8 cellular contexts compared by ENCODE assay signal in the genomic region with DNA sequence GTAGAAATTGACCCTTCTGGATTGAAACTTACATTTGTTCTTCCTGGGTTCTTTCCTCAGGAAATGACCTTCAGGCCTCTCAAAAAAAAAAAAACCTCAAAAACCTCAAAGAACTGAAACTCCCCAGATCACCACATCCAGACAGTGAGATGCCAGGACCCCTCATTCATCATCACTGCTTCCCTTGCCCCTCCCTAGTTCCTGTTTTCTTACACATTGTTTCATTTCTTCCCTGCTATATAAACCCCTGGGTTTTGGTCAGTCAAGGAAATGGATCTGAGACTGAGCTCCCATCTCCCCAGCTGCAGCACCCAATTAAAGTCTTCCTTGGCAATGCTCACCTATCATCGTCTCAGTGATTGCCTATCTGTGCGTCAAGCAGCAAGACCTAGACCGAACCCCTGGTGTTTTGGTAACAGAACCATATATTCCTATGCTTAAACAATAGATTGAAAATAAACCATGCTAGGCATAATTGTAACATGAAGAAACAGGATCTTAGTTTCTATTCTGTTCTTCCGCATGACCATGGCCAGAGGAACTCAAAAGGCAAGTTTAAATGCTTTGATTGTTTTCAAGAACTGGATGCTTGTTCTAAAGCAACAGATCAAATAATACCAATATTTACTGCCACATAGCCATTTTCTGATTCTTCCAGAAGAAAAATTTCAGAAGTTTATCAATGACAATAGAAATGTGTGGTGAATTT.
DNase-seq lines count a peak whose midpoint lies in the region; ATAC-seq, FAIRE-seq and TF ChIP-seq lines count a peak whose summit lies in the region.

No MANE protein-coding gene starts in this region.

- SMC1A ChIA-PET in GM12878 (lab: Charles Lee; ENCODE audit: uncharacterized antibody, unreplicated experiment), result interaction anchor here (0.5 to 0.7 kb wide), 2 partner anchors 45 to 91 kb away, joined by 3 to 4 read pairs; no protein-coding TSS in a partner anchor

- peak overlapping the region; percentile 21 for H3K27ac ChIP-seq in GM12878 (ENCODE audit: control insufficient read depth, insufficient read depth)
- H3K27ac ChIP-seq in trophoblast cell (ENCODE audit: low read depth, low read length), result peak overlapping the region; percentile 20

- peaks cover 11% of the 10 kb centered on the region for H3K79me1 ChIP-seq in trophoblast cell (ENCODE audit: low read length)

- no peak overlapping the region for H2AK5ac ChIP-seq in trophoblast cell (ENCODE audit: low read length)

- POLR2A ChIA-PET in GM12878 (lab: Charles Lee), result no interaction called here

- peak; percentile 21 for ATAC-seq in GM18870 (IDR thresholded peaks at IDR 0.05; ENCODE audit: unreplicated experiment)
- peak; percentile 12 for ATAC-seq in GM12878
- no peak for ATAC-seq in GM18861 (IDR thresholded peaks at IDR 0.05; ENCODE audit: unreplicated experiment)

- no peak overlapping the region for H4K12ac ChIP-seq in trophoblast cell (ENCODE audit: low read depth, low read length)

- H3K9me3 ChIP-seq in GM12878 (replicated peaks; ENCODE audit: control insufficient read depth, insufficient read depth, low read length) (no peaks in the 10 kb centered on the region), trophoblast cell (ENCODE audit: insufficient read depth, low read depth, low read length) (no peaks in the 10 kb centered on the region)

- H3K4me3 ChIP-seq in GM12878 (peak overlapping the region; percentile 2; the same call in 1 of the 2 replicates), trophoblast cell (ENCODE audit: low read depth, low read length) (no peak overlapping the region)

- in situ Hi-C loops in GM12878 (cut with MboI), result no loop called here

- 0 out of 2 replicates have a peak overlapping the region, but pooled peaks have one; percentile 10 for H3K9ac ChIP-seq in GM12878 (ENCODE audit: control insufficient read depth, insufficient read depth, low read length)
- H3K9ac ChIP-seq in trophoblast cell (ENCODE audit: low read length), result no peak overlapping the region

- RAD21 ChIA-PET in GM12878 (lab: Charles Lee; ENCODE audit: unreplicated experiment), result interaction anchor here (1.0 kb wide), 1 partner anchor 82 kb away, joined by 6 read pairs; no protein-coding TSS in a partner anchor

- intact Hi-C loops in GM12878 (cut with micrococcal nuclease; ENCODE audit: unreplicated experiment), result loop anchor here (1.0 kb wide), 2 partner anchors 18 to 41 kb away; no protein-coding TSS in a partner anchor

- H3K79me2 ChIP-seq in GM12878 (ENCODE audit: control insufficient read depth, insufficient read depth, low read length), result no peaks in the 10 kb centered on the region
- peaks cover 1% of the 10 kb centered on the region for H3K79me2 ChIP-seq in trophoblast cell (ENCODE audit: control insufficient read depth, insufficient read depth, low read length, poor library complexity)

- H4K8ac ChIP-seq in trophoblast cell (ENCODE audit: low read depth, low read length), result no peak overlapping the region

- H2BK5ac ChIP-seq in trophoblast cell (ENCODE audit: low read depth, low read length, poor library complexity), result peak overlapping the region; percentile 34

- TF ChIP-seq RAD21 in GM12878 (IDR thresholded peaks at IDR 0.05; ENCODE audit: insufficient read depth, low read depth, low read length), result no peak

- H3K4ac ChIP-seq in trophoblast cell (ENCODE audit: low read depth, low read length), result no peak overlapping the region

- peak overlapping the region; percentile 55 for H4K91ac ChIP-seq in trophoblast cell (ENCODE audit: low read depth, low read length)

- 42% methylated on average over 4 of the region's 4 CpGs for WGBS in GM12878 (ENCODE audit: insufficient coverage, insufficient replicate concordance, low lambda C conversion rate, missing lambda C conversion rate)
- no CpG with 5 or more reads among the region's 4 CpGs for WGBS in trophoblast cell (ENCODE audit: extremely low coverage, insufficient coverage, insufficient read length)

- FAIRE-seq in GM12878 (lab: Jason Lieb, UNC), result no peak

- peak overlapping the region; percentile 72 for H2BK12ac ChIP-seq in trophoblast cell (ENCODE audit: low read length)

- H3K4me1 ChIP-seq in GM12878 (ENCODE audit: control insufficient read depth, insufficient read depth, low read length) (peaks cover 44% of the 10 kb centered on the region), trophoblast cell (ENCODE audit: control insufficient read depth in 1 of 2, insufficient read depth in 2 of 2, low read length in 2 of 2) (peaks cover 9 to 20% of the 10 kb centered on the region in 2 experiments)

- H3K4me2 ChIP-seq in GM12878 (ENCODE audit: control insufficient read depth, insufficient read depth) (peak overlapping the region; percentile 56), trophoblast cell (ENCODE audit: low read length) (peak overlapping the region; percentile 2)

- H3K14ac ChIP-seq in trophoblast cell (ENCODE audit: low read length), result no peak overlapping the region

- BruUV-seq in GM12878 (replicated peaks; lab: Mats Ljungman, UMichigan), result no TSS peak

- no peaks in the 10 kb centered on the region for H3K27me3 ChIP-seq in GM12878 (replicated peaks in 1 of 2; ENCODE audit: control insufficient read depth in 2 of 2, insufficient read depth in 2 of 2, low read length in 1 of 2)
- H3K27me3 ChIP-seq in trophoblast cell (ENCODE audit: insufficient read depth, low read length), result no peaks in the 10 kb centered on the region

- H2BK120ac ChIP-seq in trophoblast cell (ENCODE audit: insufficient read depth, low read length, poor library complexity), result no peak overlapping the region

- no peaks in the 10 kb centered on the region for H4K20me1 ChIP-seq in GM12878 (ENCODE audit: control insufficient read depth, insufficient read depth)

- CTCF ChIA-PET in GM12878 (lab: Yijun Ruan, JAX), result no interaction called here

- no peak overlapping the region for H2AFZ ChIP-seq in GM12878 (ENCODE audit: control insufficient read depth, low read depth, low read length)
- no peak overlapping the region for H2AFZ ChIP-seq in trophoblast cell (ENCODE audit: insufficient read depth, low read length, poor library complexity)

- DNase-seq in NOMO-1 treated with dmso at 0.1 percent for 144 hours (lab: John Stamatoyannopoulos, UW; ENCODE audit: unreplicated experiment), result peak; percentile 67
- peak; percentile 71 for DNase-seq in GM12878 (ENCODE audit: low read depth, low spot score)
- DNase-seq in trophoblast cell, result peak in 1 of 2 donors; percentile 17
- no peak for DNase-seq in SHP77 treated with DMSO at 0.1 percent for 48 hours (lab: John Stamatoyannopoulos, UW)
- DNase-seq in COLO668 (lab: John Stamatoyannopoulos, UW; ENCODE audit: unreplicated experiment), result no peak
- DNase-seq in HuH-7 (ENCODE audit: low spot score), result no peak

- 0 out of 2 replicates have a peak, but pooled peaks have one; percentile 38 for TF ChIP-seq POLR2A in GM12878 (IDR thresholded peaks at IDR 0.05; ENCODE audit: low read depth, low read length)

- no peak for TF ChIP-seq CTCF in GM12878 (IDR thresholded peaks at IDR 0.05 in 2 of 3, conservative IDR thresholded peaks at IDR 0.05 in 1 of 3; ENCODE audit: control insufficient read depth in 2 of 3, extremely low read depth in 1 of 3, insufficient read depth in 1 of 3, low read depth in 3 of 3, low read length in 3 of 3)

- H3K23ac ChIP-seq in trophoblast cell (ENCODE audit: low read length), result no peak overlapping the region

- peak in 1 of 2 experiments; percentile 49; a peak in 1 of 4 replicates for TF ChIP-seq EP300 in GM12878 (IDR thresholded peaks at IDR 0.05; ENCODE audit: borderline replicate concordance in 1 of 2, control insufficient read depth in 1 of 2, low read depth in 2 of 2, low read length in 2 of 2)

- H3K36me3 ChIP-seq in GM12878 (ENCODE audit: control insufficient read depth in 2 of 2, insufficient read depth in 2 of 2, low read length in 1 of 2) (no peaks in the 10 kb centered on the region), trophoblast cell (ENCODE audit: control insufficient read depth in 1 of 2, insufficient read depth in 2 of 2, low read length in 2 of 2) (no peaks in the 10 kb centered on the region)

- peak overlapping the region; percentile 49 for H3K18ac ChIP-seq in trophoblast cell (ENCODE audit: low read length)

TF ChIP-seq in GM12878, 131 proteins besides CTCF, POLR2A, EP300 and RAD21 (continues in another document):
- TF ChIP-seq TBL1XR1 (IDR thresholded peaks at IDR 0.05; ENCODE audit: low read depth, low read length), result peak; percentile 81; the same call in 1 of the 2 replicates
- no peak for TF ChIP-seq CBX5 (IDR thresholded peaks at IDR 0.05; ENCODE audit: low read depth)
- TF ChIP-seq MTA3 (IDR thresholded peaks at IDR 0.05; ENCODE audit: borderline replicate concordance, low read length), result peak; percentile 99
- peak; percentile 93 for TF ChIP-seq ZBED1 (IDR thresholded peaks at IDR 0.05; ENCODE audit: borderline replicate concordance)
- no peak for TF ChIP-seq POLR2AphosphoS5 (IDR thresholded peaks at IDR 0.05; ENCODE audit: low read length)
- TF ChIP-seq SIX5 (IDR thresholded peaks at IDR 0.05; ENCODE audit: low read depth, low read length, severe bottlenecking), result no peak
- TF ChIP-seq RCOR1 (conservative IDR thresholded peaks at IDR 0.05; ENCODE audit: low read depth, low read length), result no peak
- no peak for TF ChIP-seq EZH2 (IDR thresholded peaks at IDR 0.05; ENCODE audit: borderline replicate concordance, control insufficient read depth, low read depth, low read length)
- TF ChIP-seq MXI1 (IDR thresholded peaks at IDR 0.05; ENCODE audit: low read depth, low read length), result 0 out of 2 replicates have a peak, but pooled peaks have one; percentile 17
- TF ChIP-seq, protein P1, sequence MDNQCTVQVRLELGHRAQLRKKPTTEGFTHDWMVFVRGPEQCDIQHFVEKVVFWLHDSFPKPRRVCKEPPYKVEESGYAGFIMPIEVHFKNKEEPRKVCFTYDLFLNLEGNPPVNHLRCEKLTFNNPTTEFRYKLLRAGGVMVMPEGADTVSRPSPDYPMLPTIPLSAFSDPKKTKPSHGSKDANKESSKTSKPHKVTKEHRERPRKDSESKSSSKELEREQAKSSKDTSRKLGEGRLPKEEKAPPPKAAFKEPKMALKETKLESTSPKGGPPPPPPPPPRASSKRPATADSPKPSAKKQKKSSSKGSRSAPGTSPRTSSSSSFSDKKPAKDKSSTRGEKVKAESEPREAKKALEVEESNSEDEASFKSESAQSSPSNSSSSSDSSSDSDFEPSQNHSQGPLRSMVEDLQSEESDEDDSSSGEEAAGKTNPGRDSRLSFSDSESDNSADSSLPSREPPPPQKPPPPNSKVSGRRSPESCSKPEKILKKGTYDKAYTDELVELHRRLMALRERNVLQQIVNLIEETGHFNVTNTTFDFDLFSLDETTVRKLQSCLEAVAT (IDR thresholded peaks at IDR 0.05), result 0 out of 2 replicates have a peak, but pooled peaks have one; percentile 17

Comparison
In these comparisons a context has a peak if more than half of its experiments do, and no peak if none do; other contexts are left out.
1. DNase-seq: peak in NOMO-1 treated with dmso at 0.1 percent for 144 hours (single experiment) and GM12878 (single experiment); none in SHP77 treated with DMSO at 0.1 percent for 48 hours (single experiment), COLO668 (single experiment) and HuH-7 (single experiment).